Comparison of ENCODE assay signal across 9 cellular contexts in genomic region chr16:117381-118365, GRCh38. TPM values are rescaled to one million over a fixed set of nuclear protein-coding genes. Genes with fewer than 3 reads are reported as not detected.
DNase-seq lines count a peak whose midpoint lies in the region; ATAC-seq and TF ChIP-seq lines count a peak whose summit lies in the region.
"Had no signal": no experiment of that assay in that cellular context is flagged by ENCODE, and none has a peak within 500 bp of the region (broad histone marks: within the 10 kb centered on the region; RNA-seq: fewer than 3 reads in every experiment).

No MANE protein-coding gene starts in this region.

- H3K4me3 Mint-ChIP-seq in activated CD8-positive, alpha-beta T cell treated with anti-CD3 and anti-CD28 coated beads for 36 hours, result no peak overlapping the region
- H3K4me3 Mint-ChIP-seq in endodermal cell (no peak overlapping the region), nephron (no peak overlapping the region)

- peak; percentile 87 for ATAC-seq in activated CD8-positive, alpha-beta T cell treated with anti-CD3 and anti-CD28 coated beads for 36 hours
- ATAC-seq in thoracic aorta (ENCODE audit: insufficient number of reproducible peaks, low FRiP score, low read depth) (no peak), GM18502 (IDR thresholded peaks at IDR 0.05; ENCODE audit: poor library complexity, unreplicated experiment) (no peak)

- CTCF ChIA-PET in activated CD8-positive, alpha-beta T cell treated with anti-CD3 and anti-CD28 coated beads for 36 hours (lab: Charles Lee), result interaction anchor here (0.7 to 4.9 kb wide), 23 partner anchors 10 to 244 kb away, joined by 3 to 49 read pairs (median 4); partner anchors contain the start of genes HBQ1 and MPG

- no peaks in the 10 kb centered on the region for H3K9me3 Mint-ChIP-seq in activated CD8-positive, alpha-beta T cell treated with anti-CD3 and anti-CD28 coated beads for 36 hours
- H3K9me3 Mint-ChIP-seq in endodermal cell, result no peaks in the 10 kb centered on the region
- H3K9me3 Mint-ChIP-seq in nephron, result no peaks in the 10 kb centered on the region

- DNase-seq in Ammon's horn (ENCODE audit: low spot score), result peak; percentile 61
- peak; percentile 47 to 89 for DNase-seq in HAP-1 (ENCODE audit: low spot score in 2 of 2)
- peak; percentile 64 for DNase-seq in NCI-H748 treated with DMSO at 0.1 percent for 48 hours (lab: John Stamatoyannopoulos, UW)
- DNase-seq in activated CD8-positive, alpha-beta T cell treated with anti-CD3 and anti-CD28 coated beads for 36 hours, result peak; percentile 72
- DNase-seq in endodermal cell, result peak; percentile 93
- no peak for DNase-seq in thoracic aorta (ENCODE audit: low spot score)

- H3K4me3 ChIP-seq in HAP-1 (no peak overlapping the region), endodermal cell (ENCODE audit: low read length) (no peak overlapping the region), thoracic aorta (no peak overlapping the region)

- peaks cover 15% of the 10 kb centered on the region for H3K36me3 Mint-ChIP-seq in activated CD8-positive, alpha-beta T cell treated with anti-CD3 and anti-CD28 coated beads for 36 hours (ENCODE audit: low read depth)
- H3K36me3 Mint-ChIP-seq in endodermal cell (ENCODE audit: low read depth), result peaks cover 22% of the 10 kb centered on the region
- peaks cover 15% of the 10 kb centered on the region for H3K36me3 Mint-ChIP-seq in nephron (ENCODE audit: low read depth)

- H3K36me3 ChIP-seq in HAP-1 (replicated peaks) (peaks cover 16% of the 10 kb centered on the region), endodermal cell (ENCODE audit: control insufficient read depth, insufficient read depth, low read length) (peaks cover 5% of the 10 kb centered on the region), thoracic aorta (peaks cover 10% of the 10 kb centered on the region)

- H3K27me3 ChIP-seq in HAP-1 (ENCODE audit: low read depth) (no peaks in the 10 kb centered on the region), endodermal cell (ENCODE audit: control insufficient read depth, insufficient read depth, low read length, poor library complexity, severe bottlenecking) (no peaks in the 10 kb centered on the region), thoracic aorta (replicated peaks; ENCODE audit: insufficient read depth) (no peaks in the 10 kb centered on the region)

- WGBS in endodermal cell (ENCODE audit: insufficient coverage in 1 of 2, insufficient read length in 1 of 2), 2 experiments, result 78 to 86% methylated on average over 15 to 19 of the region's 19 CpGs

- peak; percentile 74 for TF ChIP-seq CTCF in activated CD8-positive, alpha-beta T cell treated with anti-CD3 and anti-CD28 coated beads for 36 hours (IDR thresholded peaks at IDR 0.05)
- TF ChIP-seq CTCF in endodermal cell (conservative IDR thresholded peaks at IDR 0.05) (peak; percentile 92), nephron (IDR thresholded peaks at IDR 0.05; ENCODE audit: unreplicated experiment in 3 of 3) (peak; percentile 61 to 65 (median 62)), thoracic aorta (IDR thresholded peaks at IDR 0.05) (peak; percentile 50)

- intact Hi-C loops in activated CD8-positive, alpha-beta T cell treated with anti-CD3 and anti-CD28 coated beads for 36 hours (cut with micrococcal nuclease), result no loop called here

- H3K27ac ChIP-seq in endodermal cell (ENCODE audit: low read depth, low read length), result no peak overlapping the region
- no peak overlapping the region for H3K27ac ChIP-seq in thoracic aorta

- no peaks in the 10 kb centered on the region for H3K27me3 Mint-ChIP-seq in activated CD8-positive, alpha-beta T cell treated with anti-CD3 and anti-CD28 coated beads for 36 hours
- no peaks in the 10 kb centered on the region for H3K27me3 Mint-ChIP-seq in endodermal cell (ENCODE audit: insufficient read depth)
- no peaks in the 10 kb centered on the region for H3K27me3 Mint-ChIP-seq in nephron (ENCODE audit: low read depth)

- H3K4me1 ChIP-seq in HAP-1 (no peaks in the 10 kb centered on the region), endodermal cell (ENCODE audit: control insufficient read depth, insufficient read depth, low read length) (peaks cover 4% of the 10 kb centered on the region), thoracic aorta (ENCODE audit: control insufficient read depth in 1 of 2, low read depth in 2 of 2) (peaks cover 0 to 11% of the 10 kb centered on the region in 2 donors)

- POLR2A ChIA-PET in activated CD8-positive, alpha-beta T cell treated with anti-CD3 and anti-CD28 coated beads for 36 hours (lab: Charles Lee), result interaction anchor here (0.5 kb wide), 1 partner anchor 244 kb away, joined by 3 read pairs; no protein-coding TSS in a partner anchor

- in situ Hi-C loops in HAP-1 (cut with MboI; ENCODE audit: low sequenced_read_pairs), result no loop called here

- no peak overlapping the region for H3K9ac ChIP-seq in endodermal cell (ENCODE audit: extremely low read depth, low read length, poor library complexity, severe bottlenecking)

- H3K9me3 ChIP-seq in HAP-1 (no peaks in the 10 kb centered on the region), endodermal cell (ENCODE audit: control insufficient read depth, low read length) (no peaks in the 10 kb centered on the region), thoracic aorta (no peaks in the 10 kb centered on the region)

- H3K4me1 Mint-ChIP-seq in activated CD8-positive, alpha-beta T cell treated with anti-CD3 and anti-CD28 coated beads for 36 hours (ENCODE audit: low read depth), result peaks cover 8% of the 10 kb centered on the region
- H3K4me1 Mint-ChIP-seq in endodermal cell, result peaks cover 14% of the 10 kb centered on the region
- H3K4me1 Mint-ChIP-seq in nephron, result no peaks in the 10 kb centered on the region

- H3K27ac Mint-ChIP-seq in activated CD8-positive, alpha-beta T cell treated with anti-CD3 and anti-CD28 coated beads for 36 hours, result no peak overlapping the region
- no peak overlapping the region for H3K27ac Mint-ChIP-seq in endodermal cell
- H3K27ac Mint-ChIP-seq in nephron, result no peak overlapping the region

RNA-seq across cellular contexts. Expression of gene NPRL3, which starts 20.8 kb away (rescaled TPM):
- total RNA-seq in activated CD8-positive, alpha-beta T cell treated with anti-CD3 and anti-CD28 coated beads for 36 hours, result 10 to 100 TPM; 40.7 to 40.9 TPM
- total RNA-seq in endodermal cell (10 to 100 TPM; 34.8 to 37.0 TPM), thoracic aorta (10 to 100 TPM; 22.0 to 35.7 TPM)
- 31.7 TPM for polyA plus RNA-seq in endodermal cell (2013, experiment 1 of 2)
- 25.0 TPM for polyA plus RNA-seq in endodermal cell (2013, experiment 2 of 2)

RNA-seq across cellular contexts. Expression of gene HBZ, which starts 34.8 kb away (rescaled TPM):
- total RNA-seq in activated CD8-positive, alpha-beta T cell treated with anti-CD3 and anti-CD28 coated beads for 36 hours, result not detected
- total RNA-seq in endodermal cell (not detected), thoracic aorta (not detected)
- not detected for polyA plus RNA-seq in endodermal cell (2013, experiment 1 of 2)
- not detected for polyA plus RNA-seq in endodermal cell (2013, experiment 2 of 2)
- total RNA-seq: renal cortical epithelial cell had no signal

RNA-seq across cellular contexts. Expression of gene MPG, which starts 39.6 kb away (rescaled TPM):
- 10 to 100 TPM; 51.7 to 54.2 TPM for total RNA-seq in activated CD8-positive, alpha-beta T cell treated with anti-CD3 and anti-CD28 coated beads for 36 hours
- total RNA-seq in endodermal cell (10 to 100 TPM; 59.9 to 62.2 TPM), thoracic aorta (100 to 1,000 TPM in 1 of 2 donors, 10 to 100 TPM in 1; 93.1 to 202 TPM)
- polyA plus RNA-seq in endodermal cell (2013, experiment 1 of 2), result 46.4 TPM
- 43.3 TPM for polyA plus RNA-seq in endodermal cell (2013, experiment 2 of 2)

RNA-seq across cellular contexts. Expression of gene RHBDF1, which starts 45.2 kb away (rescaled TPM):
- under 1 TPM in 1 of 2 experiments, not detected in 1; 0.61 TPM for total RNA-seq in activated CD8-positive, alpha-beta T cell treated with anti-CD3 and anti-CD28 coated beads for 36 hours
- total RNA-seq in endodermal cell (10 to 100 TPM; 70.7 to 76.4 TPM), thoracic aorta (100 to 1,000 TPM; 109 to 138 TPM)
- 44.3 TPM for polyA plus RNA-seq in endodermal cell (2013, experiment 1 of 2)
- 38.2 TPM for polyA plus RNA-seq in endodermal cell (2013, experiment 2 of 2)

RNA-seq across cellular contexts. Expression of gene HBM, which starts 48.1 kb away (rescaled TPM):
- total RNA-seq in activated CD8-positive, alpha-beta T cell treated with anti-CD3 and anti-CD28 coated beads for 36 hours, result not detected
- total RNA-seq in endodermal cell (not detected), thoracic aorta (not detected)
- not detected for polyA plus RNA-seq in endodermal cell (2013, experiment 1 of 2)
- polyA plus RNA-seq in endodermal cell (2013, experiment 2 of 2), result not detected
- total RNA-seq: renal cortical epithelial cell had no signal
